In the genomic region with DNA sequence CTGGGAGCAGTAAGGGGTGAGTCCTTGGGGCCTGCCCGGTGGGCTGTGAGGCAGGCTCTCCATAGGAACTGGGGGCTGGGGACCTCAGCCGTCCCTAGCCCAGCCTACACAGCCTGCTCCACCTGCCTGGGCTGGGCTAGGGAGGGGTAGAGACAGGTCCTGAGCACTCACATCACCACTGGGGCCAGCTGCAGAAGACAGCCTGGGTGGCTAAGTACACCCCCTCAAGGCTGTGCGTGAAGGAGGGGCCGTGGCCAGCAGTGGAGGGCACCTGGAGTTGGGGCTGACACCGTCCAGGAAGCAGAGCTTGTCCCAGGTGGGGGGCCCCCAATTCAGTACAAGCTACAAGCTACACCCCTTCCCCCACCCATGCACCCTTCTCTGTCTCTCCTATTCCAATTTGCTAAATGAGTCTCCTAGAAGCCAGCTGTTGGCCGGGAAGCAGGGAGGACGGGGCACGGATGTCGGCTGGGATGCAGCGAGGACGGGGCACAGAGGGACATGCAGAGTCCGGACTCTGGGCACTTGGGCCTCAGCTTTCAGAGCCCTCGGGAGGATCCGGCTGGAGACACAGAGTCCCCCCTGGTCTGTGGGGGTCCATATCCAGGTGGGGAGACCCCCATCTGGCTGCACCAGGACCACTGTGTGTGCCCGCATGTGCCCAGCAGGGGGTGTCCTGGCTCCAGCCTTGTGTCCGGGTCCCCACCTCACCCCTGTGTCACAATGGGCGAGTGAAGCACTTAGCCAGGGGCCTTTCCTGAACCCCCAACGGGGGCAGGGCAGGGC, we compare ENCODE assay signal across 1 cellular context.
TF ChIP-seq lines count a peak whose summit lies in the region.

No MANE protein-coding gene starts in this region.

TF ChIP-seq in GM12878, 131 proteins besides CTCF, POLR2A, EP300 and RAD21:
- TF ChIP-seq ETV6 (conservative IDR thresholded peaks at IDR 0.05 in 1 of 2, IDR thresholded peaks at IDR 0.05 in 1 of 2; ENCODE audit: borderline replicate concordance in 1 of 2, low read depth in 1 of 2): no peak
- TF ChIP-seq IKZF2 (IDR thresholded peaks at IDR 0.05): 0 out of 4 replicates have a peak, but pooled peaks of 1 of the 2 experiments have one; percentile 19
- TF ChIP-seq CEBPZ (IDR thresholded peaks at IDR 0.05; ENCODE audit: low read depth, low read length): no peak
- no peak for TF ChIP-seq HCFC1 (IDR thresholded peaks at IDR 0.05; ENCODE audit: low read length)
- TF ChIP-seq PBX3 (IDR thresholded peaks at IDR 0.05; ENCODE audit: insufficient replicate concordance, low read depth, low read length): peak; percentile 1
- no peak for TF ChIP-seq ATF7 (IDR thresholded peaks at IDR 0.05; ENCODE audit: low read depth)
- no peak for TF ChIP-seq MEF2B (IDR thresholded peaks at IDR 0.05; ENCODE audit: partially characterized antibody, poor library complexity, severe bottlenecking)
- TF ChIP-seq PKNOX1 (IDR thresholded peaks at IDR 0.05): no peak
- peak in 1 of 2 experiments; percentile 28; a peak in 1 of 4 replicates for TF ChIP-seq BHLHE40 (IDR thresholded peaks at IDR 0.05; ENCODE audit: borderline replicate concordance in 1 of 2, low read depth in 2 of 2, low read length in 1 of 2)
- no peak for TF ChIP-seq CBX3 (IDR thresholded peaks at IDR 0.05; ENCODE audit: borderline replicate concordance, low read depth)
- TF ChIP-seq NR2F1 (conservative IDR thresholded peaks at IDR 0.05): no peak
- TF ChIP-seq KDM1A (IDR thresholded peaks at IDR 0.05; ENCODE audit: borderline replicate concordance): no peak
- TF ChIP-seq, protein P1, sequence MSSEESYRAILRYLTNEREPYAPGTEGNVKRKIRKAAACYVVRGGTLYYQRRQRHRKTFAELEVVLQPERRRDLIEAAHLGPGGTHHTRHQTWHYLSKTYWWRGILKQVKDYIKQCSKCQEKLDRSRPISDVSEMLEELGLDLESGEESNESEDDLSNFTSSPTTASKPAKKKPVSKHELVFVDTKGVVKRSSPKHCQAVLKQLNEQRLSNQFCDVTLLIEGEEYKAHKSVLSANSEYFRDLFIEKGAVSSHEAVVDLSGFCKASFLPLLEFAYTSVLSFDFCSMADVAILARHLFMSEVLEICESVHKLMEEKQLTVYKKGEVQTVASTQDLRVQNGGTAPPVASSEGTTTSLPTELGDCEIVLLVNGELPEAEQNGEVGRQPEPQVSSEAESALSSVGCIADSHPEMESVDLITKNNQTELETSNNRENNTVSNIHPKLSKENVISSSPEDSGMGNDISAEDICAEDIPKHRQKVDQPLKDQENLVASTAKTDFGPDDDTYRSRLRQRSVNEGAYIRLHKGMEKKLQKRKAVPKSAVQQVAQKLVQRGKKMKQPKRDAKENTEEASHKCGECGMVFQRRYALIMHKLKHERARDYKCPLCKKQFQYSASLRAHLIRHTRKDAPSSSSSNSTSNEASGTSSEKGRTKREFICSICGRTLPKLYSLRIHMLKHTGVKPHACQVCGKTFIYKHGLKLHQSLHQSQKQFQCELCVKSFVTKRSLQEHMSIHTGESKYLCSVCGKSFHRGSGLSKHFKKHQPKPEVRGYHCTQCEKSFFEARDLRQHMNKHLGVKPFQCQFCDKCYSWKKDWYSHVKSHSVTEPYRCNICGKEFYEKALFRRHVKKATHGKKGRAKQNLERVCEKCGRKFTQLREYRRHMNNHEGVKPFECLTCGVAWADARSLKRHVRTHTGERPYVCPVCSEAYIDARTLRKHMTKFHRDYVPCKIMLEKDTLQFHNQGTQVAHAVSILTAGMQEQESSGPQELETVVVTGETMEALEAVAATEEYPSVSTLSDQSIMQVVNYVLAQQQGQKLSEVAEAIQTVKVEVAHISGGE (CRISPR knock-in tag; IDR thresholded peaks at IDR 0.05): no peak
- TF ChIP-seq ZSCAN29 (IDR thresholded peaks at IDR 0.05): no peak
- no peak for TF ChIP-seq SMARCA5 (IDR thresholded peaks at IDR 0.05)
- TF ChIP-seq GATAD2B (conservative IDR thresholded peaks at IDR 0.05; ENCODE audit: low read depth): no peak
- TF ChIP-seq, protein P2, sequence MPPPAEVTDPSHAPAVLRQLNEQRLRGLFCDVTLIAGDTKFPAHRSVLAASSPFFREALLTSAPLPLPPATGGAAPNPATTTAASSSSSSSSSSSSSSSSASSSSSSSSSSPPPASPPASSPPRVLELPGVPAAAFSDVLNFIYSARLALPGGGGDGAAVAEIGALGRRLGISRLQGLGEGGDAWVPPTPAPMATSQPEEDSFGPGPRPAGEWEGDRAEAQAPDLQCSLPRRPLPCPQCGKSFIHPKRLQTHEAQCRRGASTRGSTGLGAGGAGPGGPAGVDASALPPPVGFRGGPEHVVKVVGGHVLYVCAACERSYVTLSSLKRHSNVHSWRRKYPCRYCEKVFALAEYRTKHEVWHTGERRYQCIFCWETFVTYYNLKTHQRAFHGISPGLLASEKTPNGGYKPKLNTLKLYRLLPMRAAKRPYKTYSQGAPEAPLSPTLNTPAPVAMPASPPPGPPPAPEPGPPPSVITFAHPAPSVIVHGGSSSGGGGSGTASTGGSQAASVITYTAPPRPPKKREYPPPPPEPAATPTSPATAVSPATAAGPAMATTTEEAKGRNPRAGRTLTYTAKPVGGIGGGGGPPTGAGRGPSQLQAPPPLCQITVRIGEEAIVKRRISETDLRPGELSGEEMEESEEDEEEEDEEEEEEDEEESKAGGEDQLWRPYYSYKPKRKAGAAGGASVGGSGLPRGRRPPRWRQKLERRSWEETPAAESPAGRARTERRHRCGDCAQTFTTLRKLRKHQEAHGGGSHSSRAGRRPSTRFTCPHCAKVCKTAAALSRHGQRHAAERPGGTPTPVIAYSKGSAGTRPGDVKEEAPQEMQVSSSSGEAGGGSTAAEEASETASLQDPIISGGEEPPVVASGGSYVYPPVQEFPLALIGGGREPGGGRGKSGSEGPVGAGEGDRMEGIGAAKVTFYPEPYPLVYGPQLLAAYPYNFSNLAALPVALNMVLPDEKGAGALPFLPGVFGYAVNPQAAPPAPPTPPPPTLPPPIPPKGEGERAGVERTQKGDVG (CRISPR knock-in tag; IDR thresholded peaks at IDR 0.05): no peak
- no peak for TF ChIP-seq TARDBP (IDR thresholded peaks at IDR 0.05; ENCODE audit: borderline replicate concordance)
- peak; percentile 77; the same call in 1 of the 2 replicates for TF ChIP-seq POLR2AphosphoS5 (IDR thresholded peaks at IDR 0.05; ENCODE audit: low read length)
- TF ChIP-seq NFXL1 (IDR thresholded peaks at IDR 0.05; ENCODE audit: borderline replicate concordance): no peak
